Comparison of ENCODE assay signal across 15 cellular contexts in the genomic region with DNA sequence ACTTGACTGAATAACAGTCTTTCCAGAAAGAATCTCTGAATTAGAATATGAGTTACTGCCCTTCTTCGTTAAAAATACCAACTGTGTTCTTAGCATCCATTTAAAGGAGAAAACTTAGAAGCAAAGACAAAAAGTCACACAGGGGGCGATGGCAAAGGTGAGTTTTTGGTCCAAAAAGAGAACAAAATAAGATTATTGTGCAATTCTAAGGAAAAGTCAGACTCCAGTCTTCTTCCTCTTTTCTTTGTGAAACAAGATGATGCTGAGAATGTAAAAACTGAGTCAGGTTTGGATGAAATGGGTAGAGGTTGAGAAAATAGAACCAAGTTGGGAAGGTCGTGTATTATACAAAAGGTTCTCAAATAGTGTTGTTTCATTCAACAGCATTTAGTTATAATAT. TPM values are rescaled to one million over a fixed set of nuclear protein-coding genes. Genes with fewer than 3 reads are reported as not detected.
DNase-seq lines count a peak whose midpoint lies in the region; ATAC-seq, FAIRE-seq and TF ChIP-seq lines count a peak whose summit lies in the region.
"Had no signal": no experiment of that assay in that cellular context is flagged by ENCODE, and none has a peak within 500 bp of the region (broad histone marks: within the 10 kb centered on the region; RNA-seq: fewer than 3 reads in every experiment).

No MANE protein-coding gene starts in this region.

- no peak overlapping the region for H2AK5ac ChIP-seq in H1 (ENCODE audit: low read depth, low read length)

- CTCF ChIA-PET in activated naive CD4-positive, alpha-beta T cell treated with anti-CD3 and anti-CD28 coated beads, Interleukin-2, amount 10 ng/mL, durations not matched to agents 7 days and 5 days (lab: Charles Lee) = no interaction called here
- CTCF ChIA-PET in H1 (lab: Charles Lee; ENCODE audit: partially characterized antibody) = interaction anchor here (0.6 to 1.2 kb wide), 2 partner anchors 246 to 339 kb away, joined by 3 to 4 read pairs; no protein-coding TSS in a partner anchor

- no peak overlapping the region for H3K27ac Mint-ChIP-seq in activated naive CD4-positive, alpha-beta T cell treated with anti-CD3 and anti-CD28 coated beads, Interleukin-2, amount 10 ng/mL, durations not matched to agents 7 days and 5 days
- no peak overlapping the region for H3K27ac Mint-ChIP-seq in stimulated activated naive B cell treated with anti-CD40 and anti-IgM and Interleukin-4, amounts not matched to agents 10 μg/mL and 1 μg/mL and 100 μg/mL, for 72 hours

- TF ChIP-seq RAD21 in H1 (IDR thresholded peaks at IDR 0.05 in 1 of 2, conservative IDR thresholded peaks at IDR 0.05 in 1 of 2; ENCODE audit: low read depth in 2 of 2, low read length in 2 of 2) = no peak

- H2BK120ac ChIP-seq in H1 (replicated peaks; ENCODE audit: low read depth, low read length) = no peak overlapping the region

- intact Hi-C loops in upper lobe of right lung (cut with DNase I) = no loop called here

- H3K36me3 ChIP-seq in OCI-LY3 (replicated peaks; ENCODE audit: low read depth, low read length) = peaks cover 26% of the 10 kb centered on the region
- peaks cover 0 to 11% (median 8%) of the 10 kb centered on the region in 4 experiments; a peak in 4 of 8 replicates for H3K36me3 ChIP-seq in H1 (ENCODE audit: control insufficient read depth in 2 of 4, insufficient read depth in 4 of 4, low read length in 3 of 4)
- H3K36me3 ChIP-seq in upper lobe of right lung = peaks cover 18% of the 10 kb centered on the region

- WGBS in H1 (ENCODE audit: extremely low coverage in 1 of 2, insufficient coverage in 1 of 2, insufficient read length in 1 of 2, insufficient replicate concordance in 2 of 2, low coverage in 1 of 2, low lambda C conversion rate in 2 of 2, missing lambda C conversion rate in 1 of 2), 2 experiments = 76% methylated on average over 3 of the region's 3 CpGs; no CpG with 5 or more reads in 1 of the 2 experiments

- TF ChIP-seq POLR2A in H1 (IDR thresholded peaks at IDR 0.05; ENCODE audit: control extremely low read depth in 1 of 2, low read depth in 2 of 2, low read length in 2 of 2) = no peak
- no peak for TF ChIP-seq POLR2A in H54 (IDR thresholded peaks at IDR 0.05; ENCODE audit: low read depth, low read length)

- H3K4ac ChIP-seq in H1 (replicated peaks; ENCODE audit: insufficient read length, low read depth, low read length) = no peak overlapping the region

- peaks cover 19% of the 10 kb centered on the region for H3K36me3 Mint-ChIP-seq in activated naive CD4-positive, alpha-beta T cell treated with anti-CD3 and anti-CD28 coated beads, Interleukin-2, amount 10 ng/mL, durations not matched to agents 7 days and 5 days
- peaks cover 9 to 18% of the 10 kb centered on the region in 2 donors for H3K36me3 Mint-ChIP-seq in stimulated activated naive B cell treated with anti-CD40 and anti-IgM and Interleukin-4, amounts not matched to agents 10 μg/mL and 1 μg/mL and 100 μg/mL, for 72 hours

- H3K9ac ChIP-seq in OCI-LY3 (ENCODE audit: low read length) (peak overlapping the region; percentile 88), H1 (replicated peaks in 1 of 4; ENCODE audit: extremely low read depth in 1 of 4, low read depth in 3 of 4, low read length in 3 of 4) (no peak overlapping the region)

- no peak overlapping the region for H3K56ac ChIP-seq in H1 (replicated peaks; ENCODE audit: insufficient read length, low read depth, low read length)

- no peak overlapping the region for H3K18ac ChIP-seq in H1 (ENCODE audit: extremely low read depth, low read length)

- H3K14ac ChIP-seq in H1 (ENCODE audit: insufficient read length) = no peak overlapping the region

- no peaks in the 10 kb centered on the region for H3K9me3 Mint-ChIP-seq in activated naive CD4-positive, alpha-beta T cell treated with anti-CD3 and anti-CD28 coated beads, Interleukin-2, amount 10 ng/mL, durations not matched to agents 7 days and 5 days
- no peaks in the 10 kb centered on the region for H3K9me3 Mint-ChIP-seq in stimulated activated naive B cell treated with anti-CD40 and anti-IgM and Interleukin-4, amounts not matched to agents 10 μg/mL and 1 μg/mL and 100 μg/mL, for 72 hours

- H2AFZ ChIP-seq in OCI-LY3 (ENCODE audit: low read depth, low read length) (no peak overlapping the region), H1 (ENCODE audit: low read length) (no peak overlapping the region)

- no peak overlapping the region for H2BK20ac ChIP-seq in H1 (ENCODE audit: low read length)

- H4K8ac ChIP-seq in H1 (ENCODE audit: extremely low read depth, insufficient read depth, low read length) = no peak overlapping the region

- H3K79me2 ChIP-seq in OCI-LY3 (ENCODE audit: low read length) (peaks cover 48% of the 10 kb centered on the region), H1 (ENCODE audit: control insufficient read depth in 1 of 2, insufficient read depth in 2 of 2, low read length in 2 of 2) (peaks cover 0 to 34% of the 10 kb centered on the region in 2 experiments; a peak in 3 of 4 replicates)

- peaks cover 29% of the 10 kb centered on the region for H3K4me1 Mint-ChIP-seq in activated naive CD4-positive, alpha-beta T cell treated with anti-CD3 and anti-CD28 coated beads, Interleukin-2, amount 10 ng/mL, durations not matched to agents 7 days and 5 days
- H3K4me1 Mint-ChIP-seq in stimulated activated naive B cell treated with anti-CD40 and anti-IgM and Interleukin-4, amounts not matched to agents 10 μg/mL and 1 μg/mL and 100 μg/mL, for 72 hours = peaks cover 16 to 32% of the 10 kb centered on the region in 2 donors

- H3K4me2 ChIP-seq in OCI-LY3 (ENCODE audit: low read length) (peak overlapping the region; percentile 91), H1 (ENCODE audit: insufficient read depth in 1 of 2, low read depth in 2 of 2, low read length in 2 of 2) (peak overlapping the region; percentile 73 to 78; a peak in 1 of 4 replicates)

- H2BK5ac ChIP-seq in H1 (ENCODE audit: low read depth, low read length) = no peak overlapping the region

- peaks cover 26% of the 10 kb centered on the region for H4K20me1 ChIP-seq in OCI-LY3 (ENCODE audit: insufficient read depth, low read length)
- H4K20me1 ChIP-seq in H1 (replicated peaks in 1 of 2; ENCODE audit: control insufficient read depth in 1 of 2, insufficient read depth in 2 of 2, low read length in 2 of 2) = peaks cover 0 to 2% of the 10 kb centered on the region in 2 experiments

- POLR2A ChIA-PET in H1 (lab: Charles Lee; ENCODE audit: partially characterized antibody) = interaction anchor here (1.1 kb wide), 1 partner anchor 8 kb away, joined by 3 read pairs; no protein-coding TSS in a partner anchor

- TF ChIP-seq EP300 in H1 (IDR thresholded peaks at IDR 0.05; ENCODE audit: borderline replicate concordance in 1 of 2, low read depth in 2 of 2, low read length in 2 of 2) = no peak

- H3K4me3 ChIP-seq in OCI-LY3 (ENCODE audit: low read length) (peak overlapping the region; percentile 96), H1 (ENCODE audit: extremely low read depth in 1 of 4, insufficient read depth in 2 of 4, low read depth in 3 of 4, low read length in 4 of 4) (peak overlapping the region in 1 of 4 experiments; percentile 94; a peak in 2 of 8 replicates), upper lobe of right lung (no peak overlapping the region)

- no peak for ATAC-seq in stimulated activated naive B cell treated with anti-CD40 and anti-IgM and Interleukin-4, amounts not matched to agents 10 μg/mL and 1 μg/mL and 100 μg/mL, for 72 hours (replicated peaks)
- ATAC-seq in upper lobe of right lung (no peak), HG03457 (IDR thresholded peaks at IDR 0.05; ENCODE audit: unreplicated experiment) (no peak)

- no peaks in the 10 kb centered on the region for H3K79me1 ChIP-seq in H1 (ENCODE audit: low read depth, low read length)

- H2BK15ac ChIP-seq in H1 (ENCODE audit: low read length) = no peak overlapping the region

- H3K4me1 ChIP-seq in OCI-LY3 (ENCODE audit: low read length) (peaks cover 18% of the 10 kb centered on the region), H1 (replicated peaks in 1 of 4; ENCODE audit: control insufficient read depth in 3 of 4, insufficient read depth in 4 of 4, low read length in 3 of 4) (peaks cover 0 to 3% (median 0%) of the 10 kb centered on the region in 4 experiments; a peak in 4 of 7 replicates), upper lobe of right lung (peaks cover 18% of the 10 kb centered on the region)

- no peak for DNase-seq in activated naive CD4-positive, alpha-beta T cell treated with anti-CD3 and anti-CD28 coated beads, Interleukin-2, amount 10 ng/mL, durations not matched to agents 7 days and 5 days
- DNase-seq in activated naive CD4-positive, alpha-beta T cell treated with anti-CD3 and anti-CD28 coated beads, Interleukin-2, amount 50 U/mL, for 16 hours = no peak
- DNase-seq in H1 (ENCODE audit: low read depth in 1 of 2, low spot score in 2 of 2) (no peak), upper lobe of right lung (no peak), H54 (ENCODE audit: insufficient read length, low spot score) (no peak)
- DNase-seq in stimulated activated naive B cell treated with anti-CD40 and anti-IgM and Interleukin-4, amounts not matched to agents 10 μg/mL and 1 μg/mL and 100 μg/mL, for 72 hours = no peak
- DNase-seq: H7; NCI-H510A; small intestine; stimulated activated naive CD4-positive, alpha-beta T cell treated with Interleukin-2 at 50 U/mL for 16 hours had no signal

- 0 out of 2 replicates have a peak, but pooled peaks cover 3% of the 10 kb centered on the region for H3K9me3 ChIP-seq in OCI-LY3 (ENCODE audit: insufficient read depth, low read length)
- H3K9me3 ChIP-seq in H1 (ENCODE audit: insufficient read depth in 2 of 2, low read depth in 1 of 2, low read length in 1 of 2) = no peaks in the 10 kb centered on the region
- H3K9me3 ChIP-seq in upper lobe of right lung = no peaks in the 10 kb centered on the region

- H3K23me2 ChIP-seq in H1 (ENCODE audit: low read depth, low read length) = peaks cover 2% of the 10 kb centered on the region; the same call in 1 of the 2 replicates

- H3K27ac ChIP-seq in OCI-LY3 (ENCODE audit: low read length) = no peak overlapping the region
- H3K27ac ChIP-seq in H1 (ENCODE audit: low read depth, low read length) = no peak overlapping the region
- H3K27ac ChIP-seq in upper lobe of right lung = no peak overlapping the region

- no peak overlapping the region for H4K91ac ChIP-seq in H1 (replicated peaks; ENCODE audit: insufficient read length, low read length)

- no peaks in the 10 kb centered on the region for H3K27me3 Mint-ChIP-seq in activated naive CD4-positive, alpha-beta T cell treated with anti-CD3 and anti-CD28 coated beads, Interleukin-2, amount 10 ng/mL, durations not matched to agents 7 days and 5 days
- H3K27me3 Mint-ChIP-seq in stimulated activated naive B cell treated with anti-CD40 and anti-IgM and Interleukin-4, amounts not matched to agents 10 μg/mL and 1 μg/mL and 100 μg/mL, for 72 hours = no peaks in the 10 kb centered on the region

- H4K5ac ChIP-seq in H1 (ENCODE audit: insufficient read length, low read depth, low read length) = no peak overlapping the region

- no peaks in the 10 kb centered on the region for H3K27me3 ChIP-seq in OCI-LY3 (ENCODE audit: low read depth, low read length)
- H3K27me3 ChIP-seq in H1 (replicated peaks in 1 of 4; ENCODE audit: control insufficient read depth in 3 of 4, extremely low read depth in 1 of 4, insufficient read depth in 3 of 4, low read length in 3 of 4) = no peaks in the 10 kb centered on the region
- H3K27me3 ChIP-seq in upper lobe of right lung = no peaks in the 10 kb centered on the region

- TF ChIP-seq CTCF in OCI-LY3 (IDR thresholded peaks at IDR 0.05; ENCODE audit: low read depth, low read length) (no peak), H1 (IDR thresholded peaks at IDR 0.05; ENCODE audit: control extremely low read depth in 1 of 3, insufficient read depth in 1 of 3, low read depth in 1 of 3, low read length in 3 of 3) (no peak), upper lobe of right lung (IDR thresholded peaks at IDR 0.05) (no peak)

- peak overlapping the region; percentile 91 for H3K4me3 Mint-ChIP-seq in activated naive CD4-positive, alpha-beta T cell treated with anti-CD3 and anti-CD28 coated beads, Interleukin-2, amount 10 ng/mL, durations not matched to agents 7 days and 5 days
- H3K4me3 Mint-ChIP-seq in stimulated activated naive B cell treated with anti-CD40 and anti-IgM and Interleukin-4, amounts not matched to agents 10 μg/mL and 1 μg/mL and 100 μg/mL, for 72 hours = peak overlapping the region; percentile 88 to 96

- no peak overlapping the region for H3K23ac ChIP-seq in H1 (ENCODE audit: insufficient read length)

- H2BK12ac ChIP-seq in H1 (ENCODE audit: low read depth, low read length) = no peak overlapping the region

- FAIRE-seq in H1 (lab: Jason Lieb, UNC) (no peak), H54 (lab: Jason Lieb, UNC) (no peak)
- FAIRE-seq: GM12891, small intestine, TTC549 had no signal

RNA-seq across cellular contexts. Expression of gene CYB5R4, which starts 1.6 kb away (rescaled TPM):
- total RNA-seq in H1 (2021; fragmentation: NEBNext Ultra II Directional; extraction: Animal tissue kit (Norgen Biotek cat#: 25700)) = 14.6 TPM in 2 replicates
- polyA plus RNA-seq in H1 (2011; rRNA removed) = 0.75 and 2.8 TPM in 2 replicates
- polyA plus RNA-seq in H1 (2011; cell fraction: cytosol; rRNA removed) = 3.9 TPM
- polyA plus RNA-seq in H1 (2011; cell fraction: nucleus; rRNA removed) = 0.94 TPM
- polyA plus RNA-seq in H1 (2012, experiment 1 of 2) = 5.9 to 8.8 TPM (median 6.6 TPM) in 4 replicates
- polyA plus RNA-seq in H1 (2012, experiment 2 of 2) = 0.37 TPM
- 3.4 TPM for polyA plus RNA-seq in H1 (2013, experiment 1 of 2)
- 4.1 TPM for polyA plus RNA-seq in H1 (2013, experiment 2 of 2)
- polyA minus RNA-seq in H1 (2011; rRNA and poly(A)+ RNA removed) = 2.2 and 5.2 TPM in 2 replicates
- polyA minus RNA-seq in H1 (2011; cell fraction: cytosol; rRNA and poly(A)+ RNA removed) = 6.5 TPM
- 5.3 TPM for polyA minus RNA-seq in H1 (2011; cell fraction: nucleus; rRNA and poly(A)+ RNA removed)
- total RNA-seq in upper lobe of right lung = 24.4 TPM

RNA-seq across cellular contexts. Expression of gene RIPPLY2, which starts 7.9 kb away (rescaled TPM):
- 0.74 and 1.9 TPM in 2 replicates for total RNA-seq in H1 (2021; fragmentation: NEBNext Ultra II Directional; extraction: Animal tissue kit (Norgen Biotek cat#: 25700))
- polyA plus RNA-seq in H1 (2011; rRNA removed) = 1.3 and 1.5 TPM in 2 replicates
- 1.7 TPM for polyA plus RNA-seq in H1 (2011; cell fraction: cytosol; rRNA removed)
- 0.19 TPM for polyA plus RNA-seq in H1 (2011; cell fraction: nucleus; rRNA removed)
- 1.8 to 3.6 TPM (median 2.3 TPM) in 4 replicates for polyA plus RNA-seq in H1 (2012, experiment 1 of 2)
- polyA plus RNA-seq in H1 (2012, experiment 2 of 2) = 5.4 TPM
- polyA plus RNA-seq in H1 (2013, experiment 1 of 2) = 1.5 TPM
- polyA plus RNA-seq in H1 (2013, experiment 2 of 2) = 1.6 TPM
- 0.27 TPM in 1 of 2 replicates, not detected in the other for polyA minus RNA-seq in H1 (2011; rRNA and poly(A)+ RNA removed)
- polyA minus RNA-seq in H1 (2011; cell fraction: cytosol; rRNA and poly(A)+ RNA removed) = not detected
- polyA minus RNA-seq in H1 (2011; cell fraction: nucleus; rRNA and poly(A)+ RNA removed) = 1.3 TPM
- not detected for total RNA-seq in upper lobe of right lung
- polyA plus RNA-seq: BJ had no signal
